8 cellular contexts compared by ENCODE assay signal in the genomic region with DNA sequence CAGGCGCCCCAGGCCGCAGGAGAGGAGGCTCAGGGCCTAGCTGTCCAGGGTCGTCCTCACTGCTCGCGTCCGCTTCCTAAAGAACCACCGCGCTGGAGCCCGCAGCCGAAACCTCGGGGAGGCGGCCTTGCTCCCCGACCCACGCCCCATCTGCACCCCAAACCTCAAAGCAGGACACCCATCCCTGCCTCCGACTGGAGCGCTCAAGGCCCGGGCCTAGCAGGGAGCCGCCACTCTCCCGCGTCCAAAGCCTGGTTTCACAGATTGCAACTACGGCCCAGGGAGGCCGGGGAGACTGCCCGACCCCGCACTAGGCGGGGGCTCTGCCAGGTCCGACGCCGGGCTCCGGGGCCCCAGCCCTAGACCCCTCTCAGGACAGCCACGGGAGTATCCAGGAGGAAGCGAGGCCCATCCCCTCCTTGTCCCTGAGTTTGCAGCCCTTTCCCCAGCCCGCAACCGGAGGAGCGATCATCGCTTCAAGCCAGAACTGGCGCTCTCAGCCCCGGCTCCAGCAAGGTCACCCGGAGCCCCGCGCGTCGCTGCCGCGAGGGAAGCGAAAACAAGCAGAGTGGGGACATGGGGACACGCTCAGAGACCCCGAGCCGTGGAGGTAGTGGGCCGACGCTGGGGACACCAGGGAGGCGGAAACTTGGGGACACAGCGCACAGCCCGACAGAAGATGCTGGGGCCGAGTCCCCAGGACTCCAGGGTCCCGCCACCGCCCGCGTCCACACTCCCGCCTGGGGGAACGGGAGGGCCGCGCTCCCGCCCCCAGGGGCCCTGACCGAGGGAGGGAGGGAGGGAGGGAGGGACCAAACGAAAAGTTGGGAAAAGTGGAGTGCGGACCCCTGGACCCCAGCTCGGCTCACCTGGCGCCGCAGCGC. TPM values are rescaled to one million over a fixed set of nuclear protein-coding genes. Genes with fewer than 3 reads are reported as not detected.
DNase-seq lines count a peak whose midpoint lies in the region; ATAC-seq and TF ChIP-seq lines count a peak whose summit lies in the region.

No MANE protein-coding gene starts in this region.

- intact Hi-C loops in Calu3 (cut with micrococcal nuclease; ENCODE audit: unreplicated experiment) (no loop called here), vagina (cut with DNase I) (loop anchor here (2.0 to 10.0 kb wide), 4 partner anchors 58 to 1594 kb away; a partner anchor contains a TSS)

- TF ChIP-seq CTCF in Calu3 (IDR thresholded peaks at IDR 0.05; ENCODE audit: unreplicated experiment), result no peak
- no peak for TF ChIP-seq CTCF in Peyer's patch (IDR thresholded peaks at IDR 0.05)
- no peak for TF ChIP-seq CTCF in vagina (IDR thresholded peaks at IDR 0.05)

- H3K27ac ChIP-seq in Peyer's patch, result peak overlapping the region; percentile 68 to 94 (median 78)
- H3K27ac ChIP-seq in mesodermal cell (ENCODE audit: low read depth, low read length, severe bottlenecking), result peak overlapping the region; percentile 91
- peak overlapping the region; percentile 94 for H3K27ac ChIP-seq in vagina

- H3K36me3 Mint-ChIP-seq in Calu3 (ENCODE audit: insufficient read depth, unreplicated experiment), result peaks cover 15% of the 10 kb centered on the region

- BruUV-seq in Calu3 (replicated peaks; lab: Mats Ljungman, UMichigan), result no TSS peak

- TF ChIP-seq POLR2A in Peyer's patch (IDR thresholded peaks at IDR 0.05) (no peak), vagina (IDR thresholded peaks at IDR 0.05) (no peak)

- H3K27me3 ChIP-seq in Peyer's patch (peaks cover 0 to 16% of the 10 kb centered on the region in 2 donors), vagina (no peaks in the 10 kb centered on the region)

- H3K4me3 ChIP-seq in Peyer's patch (peak overlapping the region; percentile 45 to 67 (median 64)), mesodermal cell (ENCODE audit: extremely low read depth, insufficient read depth, low read length, poor library complexity, severe bottlenecking) (peak overlapping the region; percentile 76), vagina (peak overlapping the region; percentile 67 to 75)

- no peaks in the 10 kb centered on the region for H3K4me1 Mint-ChIP-seq in Calu3 (ENCODE audit: low read depth, unreplicated experiment)

- H3K4me3 Mint-ChIP-seq in Calu3 (ENCODE audit: low read depth, unreplicated experiment), result peak overlapping the region; percentile 61

- H3K27me3 Mint-ChIP-seq in Calu3 (ENCODE audit: unreplicated experiment), result peaks cover 32% of the 10 kb centered on the region

- H3K27ac Mint-ChIP-seq in Calu3 (ENCODE audit: unreplicated experiment), result no peak overlapping the region

- H3K36me3 ChIP-seq in Peyer's patch (peaks cover 0 to 3% (median 0%) of the 10 kb centered on the region in 3 donors), mesodermal cell (ENCODE audit: control insufficient read depth, insufficient read depth, low read length) (peaks cover 32% of the 10 kb centered on the region), vagina (no peaks in the 10 kb centered on the region)

- H3K4me1 ChIP-seq in Peyer's patch, result peaks cover 9 to 45% (median 27%) of the 10 kb centered on the region in 4 donors
- H3K4me1 ChIP-seq in mesodermal cell (ENCODE audit: control insufficient read depth, insufficient read depth, low read length, poor library complexity, severe bottlenecking), result peaks cover 18% of the 10 kb centered on the region
- H3K4me1 ChIP-seq in vagina, result peaks cover 66% of the 10 kb centered on the region

- no peaks in the 10 kb centered on the region for H3K9me3 Mint-ChIP-seq in Calu3 (ENCODE audit: low read depth, unreplicated experiment)

- peak; percentile 24 for DNase-seq in Calu3
- peak in 1 of 3 donors; percentile 60 for DNase-seq in Peyer's patch
- peak; percentile 31 for DNase-seq in dermis blood vessel endothelial cell
- no peak for DNase-seq in vagina (ENCODE audit: extremely low spot score in 2 of 2)
- DNase-seq in NOMO-1 treated with dmso at 0.1 percent for 144 hours (lab: John Stamatoyannopoulos, UW; ENCODE audit: unreplicated experiment), result no peak
- no peak for DNase-seq in NCI-H774 (lab: John Stamatoyannopoulos, UW)

- H3K9me3 ChIP-seq in Peyer's patch (no peaks in the 10 kb centered on the region), mesodermal cell (ENCODE audit: control insufficient read depth, low read length) (no peaks in the 10 kb centered on the region), vagina (no peaks in the 10 kb centered on the region)

- no peak for ATAC-seq in GM18519 (IDR thresholded peaks at IDR 0.05; ENCODE audit: low FRiP score, unreplicated experiment)

- CTCF ChIA-PET in Calu3 (lab: Charles Lee), result interaction anchor here (0.6 kb wide), 1 partner anchor 315 kb away, joined by 6 read pairs; no protein-coding TSS in a partner anchor

- WGBS in mesodermal cell (ENCODE audit: insufficient coverage in 2 of 2), 2 experiments, result 2 to 3% methylated on average over 21 to 63 of the region's 70 CpGs

RNA-seq across cellular contexts. Expression of a gene that starts 0.5 kb away (rescaled TPM):
- 0.15 TPM in 1 of 2 replicates, not detected in the other for total RNA-seq in Calu3 (2022)
- 1 to 10 TPM; 2.0 to 2.8 (median 2.3) TPM for total RNA-seq in Peyer's patch
- 0.28 and 0.34 TPM in 2 replicates for total RNA-seq in dermis blood vessel endothelial cell
- 34.0 TPM for polyA plus RNA-seq in mesodermal cell (2013, experiment 1 of 2)
- 37.8 TPM for polyA plus RNA-seq in mesodermal cell (2013, experiment 2 of 2)
- 25.8 TPM for total RNA-seq in vagina

RNA-seq across cellular contexts. Expression of a gene that starts 58.5 kb away (rescaled TPM):
- total RNA-seq in Calu3 (2022) (64.8 and 65.4 TPM in 2 replicates), Peyer's patch (100 to 1,000 TPM in 1 of 4 donors, 10 to 100 TPM in 3; 62.7 to 153 (median 88.8) TPM), dermis blood vessel endothelial cell (47.2 and 52.9 TPM in 2 replicates), vagina (67.8 TPM)
- polyA plus RNA-seq in mesodermal cell (2013, experiment 1 of 2), result 100 TPM
- polyA plus RNA-seq in mesodermal cell (2013, experiment 2 of 2), result 99.0 TPM

Comparison
In these comparisons a context has a peak if more than half of its experiments do, and no peak if none do; other contexts are left out.
1. DNase-seq: peak in Calu3 (single experiment) and dermis blood vessel endothelial cell (single experiment); none in vagina (0 of 2), NOMO-1 treated with dmso at 0.1 percent for 144 hours (single experiment) and NCI-H774 (single experiment).
2. Peak in every context shown above with its lines, with median percentiles within 50 percentile points of each other: H3K27ac ChIP-seq and H3K4me3 ChIP-seq.